ENCODE assay signal across 23 cellular contexts in genomic region chr7:25014735-25015134, GRCh38. TPM values are rescaled to one million over a fixed set of nuclear protein-coding genes. Genes with fewer than 3 reads are reported as not detected.
DNase-seq lines count a peak whose midpoint lies in the region; ATAC-seq and TF ChIP-seq lines count a peak whose summit lies in the region.
"Had no signal": no experiment of that assay in that cellular context is flagged by ENCODE, and none has a peak within 500 bp of the region (broad histone marks: within the 10 kb centered on the region; RNA-seq: fewer than 3 reads in every experiment).

No MANE protein-coding gene starts in this region.

- no TSS peak for BruUV-seq in A673 (replicated peaks; lab: Mats Ljungman, UMichigan)

- H2AFZ ChIP-seq in GM23248, result no peak overlapping the region

- no peak overlapping the region for H3K27ac Mint-ChIP-seq in activated T-cell treated with anti-CD3 and anti-CD28 coated beads, Interleukin-2, amount 50 U/mL, for 72 hours
- H3K27ac Mint-ChIP-seq: activated naive CD8-positive, alpha-beta T cell treated with anti-CD3 and anti-CD28 coated beads for 36 hours; activated T-cell treated with anti-CD3 and anti-CD28 coated beads, Interleukin-2, amount 50 U/mL, for 24 hours; type B pancreatic cell had no signal

- H3K79me2 ChIP-seq in GM23248 (ENCODE audit: insufficient read depth), result no peaks in the 10 kb centered on the region

- WGBS in GM23248 (ENCODE audit: low coverage in 1 of 2, low lambda C conversion rate in 2 of 2, missing lambda C conversion rate in 2 of 2), 2 experiments, result 0 to 2% methylated on average over 2 of the region's 2 CpGs

- H3K36me3 ChIP-seq in A673 (ENCODE audit: insufficient read depth, low read length, poor library complexity, severe bottlenecking) (no peaks in the 10 kb centered on the region), GM23248 (ENCODE audit: low read depth) (no peaks in the 10 kb centered on the region)
- H3K36me3 ChIP-seq: heart left ventricle, neutrophil, sigmoid colon had no signal

- H3K27ac ChIP-seq in A673 (ENCODE audit: low read depth, low read length, poor library complexity, severe bottlenecking), result no peak overlapping the region
- H3K27ac ChIP-seq in GM23248, result peak overlapping the region; percentile 88
- H3K27ac ChIP-seq: heart left ventricle, KMS-11, neutrophil, sigmoid colon had no signal

- H3K9me3 ChIP-seq in A673 (ENCODE audit: low read depth, low read length, poor library complexity, severe bottlenecking) (no peaks in the 10 kb centered on the region), GM23248 (ENCODE audit: low read depth) (no peaks in the 10 kb centered on the region)
- H3K9me3 ChIP-seq: heart left ventricle, mucosa of descending colon, neutrophil, sigmoid colon had no signal

- CTCF ChIA-PET in A673 (lab: Charles Lee), result no interaction called here

- H3K27me3 ChIP-seq in A673 (replicated peaks; ENCODE audit: insufficient read depth, low read depth, low read length, poor library complexity) (no peaks in the 10 kb centered on the region), GM23248 (replicated peaks; ENCODE audit: insufficient read depth) (no peaks in the 10 kb centered on the region)
- H3K27me3 ChIP-seq: heart left ventricle, neutrophil, sigmoid colon had no signal

- no peaks in the 10 kb centered on the region for H3K9me2 ChIP-seq in GM23248 (ENCODE audit: insufficient read depth)

- peaks cover 6% of the 10 kb centered on the region for H3K4me1 Mint-ChIP-seq in activated T-cell treated with anti-CD3 and anti-CD28 coated beads, Interleukin-2, amount 50 U/mL, for 72 hours (ENCODE audit: low read depth)

- H3F3A ChIP-seq in GM23248 (ENCODE audit: insufficient read depth), result peaks cover 31% of the 10 kb centered on the region

- intact Hi-C loops in A673 (cut with micrococcal nuclease; ENCODE audit: unreplicated experiment), result no loop called here

- H3K4me3 Mint-ChIP-seq in activated T-cell treated with anti-CD3 and anti-CD28 coated beads, Interleukin-2, amount 50 U/mL, for 72 hours, result no peak overlapping the region
- H3K4me3 Mint-ChIP-seq: activated naive CD8-positive, alpha-beta T cell treated with anti-CD3 and anti-CD28 coated beads for 36 hours; activated T-cell treated with anti-CD3 and anti-CD28 coated beads, Interleukin-2, amount 50 U/mL, for 24 hours; type B pancreatic cell had no signal

- no peak overlapping the region for H3K9ac ChIP-seq in GM23248
- H3K9ac ChIP-seq: KMS-11 had no signal

- peak overlapping the region; percentile 25 for H3K4me2 ChIP-seq in GM23248 (ENCODE audit: unreplicated experiment)
- H3K4me2 ChIP-seq: KMS-11 had no signal

- POLR2A ChIA-PET in A673 (lab: Charles Lee; ENCODE audit: low non-redundant PET), result no interaction called here

- TF ChIP-seq CTCF in A673 (conservative IDR thresholded peaks at IDR 0.05; ENCODE audit: low read depth, low read length), result no peak

- H3K4me3 ChIP-seq in A673 (ENCODE audit: low read depth, low read length, poor library complexity, severe bottlenecking) (no peak overlapping the region), GM23248 (no peak overlapping the region)
- H3K4me3 ChIP-seq: heart left ventricle, mucosa of descending colon, sigmoid colon had no signal

- in situ Hi-C loops in GM23248 (cut with MboI), result no loop called here

- no peak for ATAC-seq in activated T-cell treated with anti-CD3 and anti-CD28 coated beads, Interleukin-2, amount 50 U/mL, for 72 hours (replicated peaks in 1 of 2)
- ATAC-seq: heart left ventricle, mucosa of descending colon, Right ventricle myocardium inferior had no signal

- no peaks in the 10 kb centered on the region for H4K20me1 ChIP-seq in GM23248 (ENCODE audit: insufficient read depth)

- no peaks in the 10 kb centered on the region for H3K27me3 Mint-ChIP-seq in activated T-cell treated with anti-CD3 and anti-CD28 coated beads, Interleukin-2, amount 50 U/mL, for 72 hours (ENCODE audit: low read depth)
- H3K27me3 Mint-ChIP-seq: activated naive CD8-positive, alpha-beta T cell treated with anti-CD3 and anti-CD28 coated beads for 36 hours; activated T-cell treated with anti-CD3 and anti-CD28 coated beads, Interleukin-2, amount 50 U/mL, for 24 hours; type B pancreatic cell had no signal

- H3K4me1 ChIP-seq in A673 (ENCODE audit: insufficient read depth, low read length, poor library complexity, severe bottlenecking) (no peaks in the 10 kb centered on the region), GM23248 (ENCODE audit: insufficient read depth) (peaks cover 49% of the 10 kb centered on the region)
- H3K4me1 ChIP-seq: heart left ventricle, sigmoid colon had no signal

- no peaks in the 10 kb centered on the region for H3K9me3 Mint-ChIP-seq in activated T-cell treated with anti-CD3 and anti-CD28 coated beads, Interleukin-2, amount 50 U/mL, for 72 hours
- H3K9me3 Mint-ChIP-seq: activated naive CD8-positive, alpha-beta T cell treated with anti-CD3 and anti-CD28 coated beads for 36 hours; activated T-cell treated with anti-CD3 and anti-CD28 coated beads, Interleukin-2, amount 50 U/mL, for 24 hours; type B pancreatic cell had no signal

- H3K36me3 Mint-ChIP-seq in activated T-cell treated with anti-CD3 and anti-CD28 coated beads, Interleukin-2, amount 50 U/mL, for 72 hours (ENCODE audit: insufficient read depth in 2 of 2), result no peaks in the 10 kb centered on the region
- H3K36me3 Mint-ChIP-seq: activated naive CD8-positive, alpha-beta T cell treated with anti-CD3 and anti-CD28 coated beads for 36 hours; type B pancreatic cell had no signal

- DNase-seq in A673 (ENCODE audit: low spot score) (peak; percentile 25), GM23248 (peak; percentile 98), T1000 (lab: John Stamatoyannopoulos, UW) (peak; percentile 33), fibroblast of peridontal ligament (ENCODE audit: extremely low read depth) (peak; percentile 99), T-helper 1 cell (no peak), SIG-M5 (lab: John Stamatoyannopoulos, UW) (no peak)
- DNase-seq in activated T-cell treated with anti-CD3 and anti-CD28 coated beads, Interleukin-2, amount 50 U/mL, for 72 hours, result no peak
- no peak for DNase-seq in activated CD8-positive, alpha-beta memory T cell treated with anti-CD3 and anti-CD28 coated beads for 24 hours
- DNase-seq: activated CD4-positive, alpha-beta T cell treated with anti-CD3 and anti-CD28 coated beads for 48 hours; activated naive CD8-positive, alpha-beta T cell treated with anti-CD3 and anti-CD28 coated beads for 36 hours; activated T-cell treated with anti-CD3 and anti-CD28 coated beads, Interleukin-2, amount 50 U/mL, for 24 hours; Calu3; heart left ventricle; kidney; mucosa of descending colon; NCI-H1417; NK-92 treated with Interleukin-12 subunit alpha and Interleukin-12 subunit beta, amount 100 ng/mL, for 24 hours; sigmoid colon; stimulated activated CD4-positive, alpha-beta T cell treated with anti-CD3 and anti-CD28 coated beads, Interleukin-4, amount 100 ng/mL, for 4 hours had no signal

RNA-seq across cellular contexts. Expression of gene OSBPL3, which starts 34.8 kb away (rescaled TPM):
- total RNA-seq in A673 (2021), result 17.1 and 21.4 TPM in 2 replicates
- total RNA-seq in GM23248 (2014; rRNA removed; shearing (Covaris generic)), result 25.8 and 28.2 TPM in 2 replicates
- 21.8 and 24.2 TPM in 2 replicates for polyA plus RNA-seq in GM23248 (2016; fragmentation: Nextera tagmentation; extraction: Ambion mirVana)
- 10 to 100 TPM; 52.9 to 53.0 TPM for total RNA-seq in activated T-cell treated with anti-CD3 and anti-CD28 coated beads, Interleukin-2, amount 50 U/mL, for 72 hours

Comparison
In these comparisons a context has a peak if more than half of its experiments do, and no peak if none do; other contexts are left out.
1. DNase-seq: peak in A673 (single experiment), GM23248 (single experiment), T1000 (single experiment) and fibroblast of peridontal ligament (single experiment); none in T-helper 1 cell (0 of 5), activated T-cell treated with anti-CD3 and anti-CD28 coated beads, Interleukin-2, amount 50 U/mL, for 72 hours (0 of 2), SIG-M5 (single experiment) and activated CD8-positive, alpha-beta memory T cell treated with anti-CD3 and anti-CD28 coated beads for 24 hours (single experiment).